Comparison of ENCODE assay signal across 1 cellular context in genomic region chr6:41374618-41375590, GRCh38.
TF ChIP-seq lines count a peak whose summit lies in the region.

No MANE protein-coding gene starts in this region.

TF ChIP-seq in H1, 55 proteins besides CTCF, POLR2A, EP300 and RAD21 (continued from another document):
- peak; percentile 88 for TF ChIP-seq RNF2 (IDR thresholded peaks at IDR 0.05; ENCODE audit: borderline replicate concordance, low read depth, low read length, missing control alignments, poor library complexity, severe bottlenecking)
